Comparison of ENCODE assay signal across 8 cellular contexts in genomic region chr1:154878371-154879355, GRCh38. TPM values are rescaled to one million over a fixed set of nuclear protein-coding genes. Genes with fewer than 3 reads are reported as not detected.
A peak's percentile ranks its signal among the peaks of the same experiment; 100 is the strongest.
DNase-seq lines count a peak whose midpoint lies in the region; ATAC-seq lines count a peak whose summit lies in the region.

No MANE protein-coding gene starts in this region.

- H3K4me1 Mint-ChIP-seq in activated CD4-positive, alpha-beta memory T cell treated with anti-CD3 and anti-CD28 coated beads for 36 hours (ENCODE audit: low read depth) = peaks cover 14% of the 10 kb centered on the region
- no peaks in the 10 kb centered on the region for H3K4me1 Mint-ChIP-seq in memory B cell

- CTCF ChIA-PET in activated CD4-positive, alpha-beta memory T cell treated with anti-CD3 and anti-CD28 coated beads for 36 hours (lab: Charles Lee) = interaction anchor here (0.6 to 4.4 kb wide), 49 partner anchors 9 to 399 kb away, joined by 3 to 61 read pairs (median 4); partner anchors contain the start of genes CHRNB2, KCNN3 and PMVK

- no peak overlapping the region for H3K4me3 Mint-ChIP-seq in activated CD4-positive, alpha-beta memory T cell treated with anti-CD3 and anti-CD28 coated beads for 36 hours
- H3K4me3 Mint-ChIP-seq in memory B cell = no peak overlapping the region

- H3K27ac Mint-ChIP-seq in activated CD4-positive, alpha-beta memory T cell treated with anti-CD3 and anti-CD28 coated beads for 36 hours = no peak overlapping the region
- H3K27ac Mint-ChIP-seq in memory B cell = no peak overlapping the region

- DNase-seq in DMS53 treated with DMSO at 0.1 percent for 48 hours (lab: John Stamatoyannopoulos, UW; ENCODE audit: unreplicated experiment) (peak; percentile 41), NCI-H748 (lab: John Stamatoyannopoulos, UW; ENCODE audit: unreplicated experiment) (peak; percentile 88), memory B cell (ENCODE audit: low spot score in 2 of 2) (peak; percentile 70 to 74), NCI-H1048 (lab: John Stamatoyannopoulos, UW) (no peak)
- peak; percentile 84 for DNase-seq in activated CD4-positive, alpha-beta memory T cell treated with anti-CD3 and anti-CD28 coated beads for 36 hours
- DNase-seq in effector CD4-positive, alpha-beta T cell = peak; percentile 56
- peak; percentile 38 to 41 for DNase-seq in stimulated activated CD8-positive, alpha-beta memory T cell treated with anti-CD3 and anti-CD28 coated beads, Interleukin-15, amount 100 ng/mL, for 4 hours (ENCODE audit: low read depth in 2 of 2)

- intact Hi-C loops in activated CD4-positive, alpha-beta memory T cell treated with anti-CD3 and anti-CD28 coated beads for 36 hours (cut with micrococcal nuclease) = loop anchor here (1.0 kb wide), 3 partner anchors 106 to 319 kb away; no protein-coding TSS in a partner anchor

- ATAC-seq in HG03175 (IDR thresholded peaks at IDR 0.05; ENCODE audit: unreplicated experiment) (peak; percentile 69), memory B cell (ENCODE audit: low read depth) (peak; percentile 98)

- H3K36me3 Mint-ChIP-seq in activated CD4-positive, alpha-beta memory T cell treated with anti-CD3 and anti-CD28 coated beads for 36 hours = no peaks in the 10 kb centered on the region
- no peaks in the 10 kb centered on the region for H3K36me3 Mint-ChIP-seq in memory B cell

- no peaks in the 10 kb centered on the region for H3K9me3 Mint-ChIP-seq in activated CD4-positive, alpha-beta memory T cell treated with anti-CD3 and anti-CD28 coated beads for 36 hours
- H3K9me3 Mint-ChIP-seq in memory B cell = no peaks in the 10 kb centered on the region

- peaks cover 3% of the 10 kb centered on the region for H3K27me3 Mint-ChIP-seq in activated CD4-positive, alpha-beta memory T cell treated with anti-CD3 and anti-CD28 coated beads for 36 hours
- H3K27me3 Mint-ChIP-seq in memory B cell = peaks cover 4% of the 10 kb centered on the region

- POLR2A ChIA-PET in activated CD4-positive, alpha-beta memory T cell treated with anti-CD3 and anti-CD28 coated beads for 36 hours (lab: Charles Lee) = interaction anchor here (1.1 kb wide), 1 partner anchor 319 kb away, joined by 3 read pairs; no protein-coding TSS in a partner anchor

RNA-seq across cellular contexts. Expression of gene KCNN3, which starts 8.6 kb away (rescaled TPM):
- total RNA-seq in activated CD4-positive, alpha-beta memory T cell treated with anti-CD3 and anti-CD28 coated beads for 36 hours = under 1 TPM; 0.02 to 0.14 TPM

RNA-seq across cellular contexts. Expression of gene PMVK, which starts 57.9 kb away (rescaled TPM):
- total RNA-seq in activated CD4-positive, alpha-beta memory T cell treated with anti-CD3 and anti-CD28 coated beads for 36 hours = 10 to 100 TPM; 51.2 to 54.0 TPM
